ENCODE assay signal across 33 cellular contexts in the genomic region with DNA sequence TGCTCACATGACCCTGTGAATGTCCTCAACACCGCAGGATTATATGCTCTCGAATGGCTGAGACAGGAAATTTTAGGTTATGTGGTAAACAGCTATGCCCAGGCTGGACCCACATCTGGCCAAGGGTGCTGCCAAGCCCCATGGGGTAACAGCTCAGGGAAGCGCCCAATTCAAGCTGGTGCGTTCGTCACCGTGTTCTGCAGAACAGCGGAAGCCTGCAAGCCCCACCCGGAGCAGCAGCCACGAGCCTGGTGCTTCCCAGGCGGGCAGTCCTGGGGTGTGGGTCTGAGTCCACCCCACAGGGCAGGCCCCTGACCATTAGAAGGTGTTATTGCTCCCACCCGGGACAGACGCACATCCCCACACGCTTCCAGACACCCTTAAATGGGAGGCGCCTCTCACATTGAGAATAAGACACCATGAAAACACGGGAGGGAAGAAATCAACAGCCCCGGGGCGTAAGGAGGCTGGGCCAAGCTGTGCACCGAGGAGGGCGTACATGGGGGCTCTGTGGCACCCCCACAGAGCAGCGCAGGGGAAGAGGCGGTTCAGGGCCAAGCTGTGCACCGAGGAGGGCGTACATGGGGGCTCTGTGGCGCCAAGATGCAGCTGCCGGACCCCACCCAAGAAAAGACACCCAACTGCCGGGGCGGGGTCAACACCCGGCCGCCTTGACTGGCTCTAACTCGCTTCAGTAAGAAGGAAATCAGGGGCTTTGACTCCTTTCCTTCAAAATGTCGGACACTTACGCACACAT. TPM values are rescaled to one million over a fixed set of nuclear protein-coding genes. Genes with fewer than 3 reads are reported as not detected.
DNase-seq lines count a peak whose midpoint lies in the region; ATAC-seq, FAIRE-seq and TF ChIP-seq lines count a peak whose summit lies in the region.
"Had no signal": no experiment of that assay in that cellular context is flagged by ENCODE, and none has a peak within 500 bp of the region (broad histone marks: within the 10 kb centered on the region; RNA-seq: fewer than 3 reads in every experiment).

No MANE protein-coding gene starts in this region.

- H2AFZ ChIP-seq in H1 (ENCODE audit: low read length): no peak overlapping the region
- H2AFZ ChIP-seq in neuronal stem cell (ENCODE audit: low read length): no peak overlapping the region
- no peak overlapping the region for H2AFZ ChIP-seq in trophoblast cell (ENCODE audit: insufficient read depth, low read length, poor library complexity)

- peaks cover 10% of the 10 kb centered on the region; the same call in 1 of the 2 replicates for H3K23me2 ChIP-seq in H1 (ENCODE audit: low read depth, low read length)

- no peak overlapping the region for H2BK20ac ChIP-seq in H1 (ENCODE audit: low read length)

- POLR2A ChIA-PET in CD8-positive, alpha-beta memory T cell (lab: Charles Lee): no interaction called here
- POLR2A ChIA-PET in H1 (lab: Charles Lee; ENCODE audit: partially characterized antibody): interaction anchor here (0.6 to 2.0 kb wide), 2 partner anchors 9 to 1318 kb away, joined by 3 to 4 read pairs; a partner anchor contains a TSS

- no peak overlapping the region for H3K4me3 ChIP-seq in CD8-positive, alpha-beta memory T cell (ENCODE audit: low read length)
- H3K4me3 ChIP-seq in H1 (ENCODE audit: extremely low read depth in 1 of 4, insufficient read depth in 2 of 4, low read depth in 3 of 4, low read length in 4 of 4): no peak overlapping the region
- H3K4me3 ChIP-seq in neuronal stem cell (ENCODE audit: low read length in 2 of 2): no peak overlapping the region
- H3K4me3 ChIP-seq in trophoblast cell (ENCODE audit: low read depth, low read length): no peak overlapping the region
- H3K4me3 ChIP-seq: dorsolateral prefrontal cortex, pancreas, Peyer's patch had no signal

- no peak overlapping the region for H3K4me3 Mint-ChIP-seq in activated naive CD4-positive, alpha-beta T cell treated with anti-CD3 and anti-CD28 coated beads for 36 hours
- H3K4me3 Mint-ChIP-seq in CD8-positive, alpha-beta memory T cell: peak overlapping the region in 1 of 7 donors; percentile 51
- H3K4me3 Mint-ChIP-seq: mesothelial cell of epicardium had no signal

- H3K9ac ChIP-seq in H1 (replicated peaks in 1 of 4; ENCODE audit: extremely low read depth in 1 of 4, low read depth in 3 of 4, low read length in 3 of 4) (no peak overlapping the region), neuronal stem cell (ENCODE audit: low read depth, low read length, poor library complexity) (no peak overlapping the region), trophoblast cell (ENCODE audit: low read length) (no peak overlapping the region)

- H4K5ac ChIP-seq in H1 (ENCODE audit: insufficient read length, low read depth, low read length): no peak overlapping the region

- H4K12ac ChIP-seq in trophoblast cell (ENCODE audit: low read depth, low read length): no peak overlapping the region

- H3K79me1 ChIP-seq in H1 (ENCODE audit: low read depth, low read length): peaks cover 6% of the 10 kb centered on the region
- H3K79me1 ChIP-seq in neuronal stem cell (ENCODE audit: low read depth, low read length): peaks cover 24% of the 10 kb centered on the region
- peaks cover 10% of the 10 kb centered on the region for H3K79me1 ChIP-seq in trophoblast cell (ENCODE audit: low read length)

- H2BK15ac ChIP-seq in H1 (ENCODE audit: low read length): no peak overlapping the region
- no peak overlapping the region for H2BK15ac ChIP-seq in neuronal stem cell (ENCODE audit: low read length)

- H2AK5ac ChIP-seq in H1 (ENCODE audit: low read depth, low read length): no peak overlapping the region
- no peak overlapping the region for H2AK5ac ChIP-seq in neuronal stem cell (ENCODE audit: low read depth, low read length)
- H2AK5ac ChIP-seq in trophoblast cell (ENCODE audit: low read length): no peak overlapping the region

- H4K91ac ChIP-seq in H1 (replicated peaks; ENCODE audit: insufficient read length, low read length) (no peak overlapping the region), neuronal stem cell (ENCODE audit: low read depth, low read length, poor library complexity) (no peak overlapping the region), trophoblast cell (ENCODE audit: low read depth, low read length) (no peak overlapping the region)

- peaks cover 24% of the 10 kb centered on the region for H3K4me1 ChIP-seq in CD8-positive, alpha-beta memory T cell (ENCODE audit: insufficient read depth, low read length)
- peaks cover 0 to 11% (median 7%) of the 10 kb centered on the region in 4 experiments; a peak in 5 of 7 replicates for H3K4me1 ChIP-seq in H1 (replicated peaks in 1 of 4; ENCODE audit: control insufficient read depth in 3 of 4, insufficient read depth in 4 of 4, low read length in 3 of 4)
- peaks cover 14 to 17% of the 10 kb centered on the region in 2 donors for H3K4me1 ChIP-seq in neuronal stem cell (ENCODE audit: control insufficient read depth in 2 of 2, insufficient read depth in 1 of 2, low read depth in 1 of 2, low read length in 2 of 2)
- peaks cover 15 to 16% of the 10 kb centered on the region in 2 experiments for H3K4me1 ChIP-seq in trophoblast cell (ENCODE audit: control insufficient read depth in 1 of 2, insufficient read depth in 2 of 2, low read length in 2 of 2)

- no peak overlapping the region for H3K18ac ChIP-seq in H1 (ENCODE audit: extremely low read depth, low read length)
- no peak overlapping the region for H3K18ac ChIP-seq in neuronal stem cell (ENCODE audit: low read length)
- no peak overlapping the region for H3K18ac ChIP-seq in trophoblast cell (ENCODE audit: low read length)

- H3K36me3 ChIP-seq in CD8-positive, alpha-beta memory T cell (ENCODE audit: insufficient read depth, low read length): peaks cover 5% of the 10 kb centered on the region
- H3K36me3 ChIP-seq in H1 (ENCODE audit: control insufficient read depth in 2 of 4, insufficient read depth in 4 of 4, low read length in 3 of 4): peaks cover 3 to 29% (median 4%) of the 10 kb centered on the region in 4 experiments; a peak in 7 of 8 replicates
- H3K36me3 ChIP-seq in neuronal stem cell (replicated peaks in 1 of 2; ENCODE audit: control insufficient read depth in 2 of 2, insufficient read depth in 2 of 2, low read length in 2 of 2): peaks cover 44 to 77% of the 10 kb centered on the region in 2 donors
- H3K36me3 ChIP-seq in trophoblast cell (ENCODE audit: control insufficient read depth in 1 of 2, insufficient read depth in 2 of 2, low read length in 2 of 2): peaks cover 77 to 78% of the 10 kb centered on the region in 2 experiments
- H3K36me3 ChIP-seq: pancreas had no signal

- peaks cover 18% of the 10 kb centered on the region for H3K4me1 Mint-ChIP-seq in activated naive CD4-positive, alpha-beta T cell treated with anti-CD3 and anti-CD28 coated beads for 36 hours (ENCODE audit: low read depth)
- H3K4me1 Mint-ChIP-seq in CD8-positive, alpha-beta memory T cell: peaks cover 13 to 25% (median 13%) of the 10 kb centered on the region in 3 donors

- H3K4ac ChIP-seq in H1 (replicated peaks; ENCODE audit: insufficient read length, low read depth, low read length) (no peak overlapping the region), neuronal stem cell (ENCODE audit: low read length) (no peak overlapping the region), trophoblast cell (ENCODE audit: low read depth, low read length) (no peak overlapping the region)

- no peak for TF ChIP-seq POLR2A in H1 (IDR thresholded peaks at IDR 0.05; ENCODE audit: control extremely low read depth in 1 of 2, low read depth in 2 of 2, low read length in 2 of 2)

- no peak for FAIRE-seq in H1 (lab: Jason Lieb, UNC)
- no peak for FAIRE-seq in frontal cortex (lab: Jason Lieb, UNC)
- FAIRE-seq: D721Med, keratinocyte, pancreas, TTC549 had no signal

- peaks cover 0 to under 1% of the 10 kb centered on the region in 2 experiments; a peak in 1 of 4 replicates for H3K79me2 ChIP-seq in H1 (ENCODE audit: control insufficient read depth in 1 of 2, insufficient read depth in 2 of 2, low read length in 2 of 2)
- peaks cover 11% of the 10 kb centered on the region for H3K79me2 ChIP-seq in trophoblast cell (ENCODE audit: control insufficient read depth, insufficient read depth, low read length, poor library complexity)

- H3K27ac ChIP-seq in CD8-positive, alpha-beta memory T cell (ENCODE audit: low read depth, low read length): no peak overlapping the region
- H3K27ac ChIP-seq in H1 (ENCODE audit: low read depth, low read length): no peak overlapping the region
- no peak overlapping the region for H3K27ac ChIP-seq in neuronal stem cell (replicated peaks; ENCODE audit: low read length)
- no peak overlapping the region for H3K27ac ChIP-seq in trophoblast cell (ENCODE audit: low read depth, low read length)
- H3K27ac ChIP-seq: pancreas had no signal

- no peaks in the 10 kb centered on the region for H3K9me3 Mint-ChIP-seq in activated naive CD4-positive, alpha-beta T cell treated with anti-CD3 and anti-CD28 coated beads for 36 hours
- H3K9me3 Mint-ChIP-seq in CD8-positive, alpha-beta memory T cell: no peaks in the 10 kb centered on the region
- H3K9me3 Mint-ChIP-seq: mesothelial cell of epicardium, nephron had no signal

- H3K9me3 ChIP-seq in CD8-positive, alpha-beta memory T cell (ENCODE audit: low read length): no peaks in the 10 kb centered on the region
- no peaks in the 10 kb centered on the region for H3K9me3 ChIP-seq in H1 (ENCODE audit: insufficient read depth in 2 of 2, low read depth in 1 of 2, low read length in 1 of 2)
- no peaks in the 10 kb centered on the region for H3K9me3 ChIP-seq in neuronal stem cell (replicated peaks in 1 of 2; ENCODE audit: control insufficient read depth in 2 of 2, insufficient read depth in 1 of 2, low read depth in 1 of 2, low read length in 2 of 2)
- peaks cover 5% of the 10 kb centered on the region for H3K9me3 ChIP-seq in trophoblast cell (ENCODE audit: insufficient read depth, low read depth, low read length)
- H3K9me3 ChIP-seq: pancreas, Peyer's patch had no signal

- H3K27me3 ChIP-seq in CD8-positive, alpha-beta memory T cell (ENCODE audit: insufficient read depth, low read length, poor library complexity, severe bottlenecking): no peaks in the 10 kb centered on the region
- H3K27me3 ChIP-seq in H1 (replicated peaks in 1 of 4; ENCODE audit: control insufficient read depth in 3 of 4, extremely low read depth in 1 of 4, insufficient read depth in 3 of 4, low read length in 3 of 4) (no peaks in the 10 kb centered on the region), neuronal stem cell (ENCODE audit: control insufficient read depth in 3 of 3, insufficient read depth in 3 of 3, low read depth in 1 of 3, low read length in 3 of 3) (no peaks in the 10 kb centered on the region), trophoblast cell (ENCODE audit: insufficient read depth, low read length) (no peaks in the 10 kb centered on the region)
- H3K27me3 ChIP-seq: dorsolateral prefrontal cortex, pancreas, Peyer's patch had no signal

- TF ChIP-seq CTCF in H1 (IDR thresholded peaks at IDR 0.05; ENCODE audit: control extremely low read depth in 1 of 3, insufficient read depth in 1 of 3, low read depth in 1 of 3, low read length in 3 of 3): no peak

- no peak overlapping the region for H3K23ac ChIP-seq in H1 (ENCODE audit: insufficient read length)
- no peak overlapping the region for H3K23ac ChIP-seq in neuronal stem cell (ENCODE audit: low read depth, low read length, poor library complexity)
- no peak overlapping the region for H3K23ac ChIP-seq in trophoblast cell (ENCODE audit: low read length)

- WGBS in H1 (ENCODE audit: extremely low coverage in 1 of 2, insufficient coverage in 1 of 2, insufficient read length in 1 of 2, insufficient replicate concordance in 2 of 2, low coverage in 1 of 2, low lambda C conversion rate in 2 of 2, missing lambda C conversion rate in 1 of 2), 2 experiments: 88% methylated on average over 29 of the region's 32 CpGs; no CpG with 5 or more reads in 1 of the 2 experiments
- WGBS in neuronal stem cell (ENCODE audit: extremely low coverage in 2 of 2, insufficient read length in 2 of 2, insufficient replicate concordance in 1 of 2), 2 donors: no CpG with 5 or more reads among the region's 32 CpGs
- no CpG with 5 or more reads among the region's 32 CpGs for WGBS in trophoblast cell (ENCODE audit: extremely low coverage, insufficient coverage, insufficient read length)

- no peak for DNase-seq in activated naive CD4-positive, alpha-beta T cell treated with anti-CD3 and anti-CD28 coated beads for 36 hours
- DNase-seq in activated naive CD4-positive, alpha-beta T cell (lab: John Stamatoyannopoulos, UW): no peak
- DNase-seq in CD8-positive, alpha-beta memory T cell: no peak
- DNase-seq in H1 (ENCODE audit: low read depth in 1 of 2, low spot score in 2 of 2): no peak
- no peak for DNase-seq in neuronal stem cell (ENCODE audit: low spot score)
- no peak for DNase-seq in frontal cortex (ENCODE audit: low spot score in 2 of 2)
- DNase-seq in trophoblast cell: no peak
- DNase-seq: ACHN; C1 segment of cervical spinal cord; cerebellar nuclear complex; dorsolateral prefrontal cortex; KG1; left ventricle myocardium superior; MM.1S; NCI-H1417; NCI-H2029 treated with DMSO at 0.1 percent for 48 hours; NCI-H345; Peyer's patch; SIG-M5; stimulated activated CD4-positive, alpha-beta T cell treated with anti-CD3 and anti-CD28 coated beads, Interleukin-2, amount 100 ng/mL, for 48 hours; SW 1271 had no signal

- H3K27ac Mint-ChIP-seq in activated naive CD4-positive, alpha-beta T cell treated with anti-CD3 and anti-CD28 coated beads for 36 hours: peak overlapping the region; percentile 50
- H3K27ac Mint-ChIP-seq in CD8-positive, alpha-beta memory T cell: peak overlapping the region; percentile 22 to 83 (median 68)
- H3K27ac Mint-ChIP-seq: mesothelial cell of epicardium, nephron had no signal

- TF ChIP-seq EP300 in H1 (IDR thresholded peaks at IDR 0.05; ENCODE audit: borderline replicate concordance in 1 of 2, low read depth in 2 of 2, low read length in 2 of 2): no peak

- peaks cover 13% of the 10 kb centered on the region for H3K36me3 Mint-ChIP-seq in activated naive CD4-positive, alpha-beta T cell treated with anti-CD3 and anti-CD28 coated beads for 36 hours (ENCODE audit: low read depth)
- peaks cover 0 to 46% (median 0%) of the 10 kb centered on the region in 3 donors for H3K36me3 Mint-ChIP-seq in CD8-positive, alpha-beta memory T cell

- ATAC-seq in GM18870 (IDR thresholded peaks at IDR 0.05; ENCODE audit: unreplicated experiment): no peak
- ATAC-seq: HCT116, left ventricle myocardium superior, pancreas had no signal

- CTCF ChIA-PET in activated naive CD4-positive, alpha-beta T cell treated with anti-CD3 and anti-CD28 coated beads for 36 hours (lab: Charles Lee): no interaction called here
- CTCF ChIA-PET in CD8-positive, alpha-beta memory T cell (lab: Charles Lee): no interaction called here
- CTCF ChIA-PET in H1 (lab: Charles Lee; ENCODE audit: partially characterized antibody): interaction anchor here (1.2 to 1.9 kb wide), 2 partner anchors 69 to 82 kb away, joined by 3 to 4 read pairs; no protein-coding TSS in a partner anchor

- no peak overlapping the region for H2BK12ac ChIP-seq in H1 (ENCODE audit: low read depth, low read length)
- H2BK12ac ChIP-seq in neuronal stem cell (ENCODE audit: low read length): no peak overlapping the region
- no peak overlapping the region for H2BK12ac ChIP-seq in trophoblast cell (ENCODE audit: low read length)

- no peak overlapping the region for H3K56ac ChIP-seq in H1 (replicated peaks; ENCODE audit: insufficient read length, low read depth, low read length)

- intact Hi-C loops in activated naive CD4-positive, alpha-beta T cell treated with anti-CD3 and anti-CD28 coated beads for 36 hours (cut with micrococcal nuclease): no loop called here

- H2BK120ac ChIP-seq in H1 (replicated peaks; ENCODE audit: low read depth, low read length) (no peak overlapping the region), neuronal stem cell (ENCODE audit: low read depth, low read length) (no peak overlapping the region), trophoblast cell (ENCODE audit: insufficient read depth, low read length, poor library complexity) (no peak overlapping the region)

- no peak overlapping the region for H2BK5ac ChIP-seq in H1 (ENCODE audit: low read depth, low read length)
- H2BK5ac ChIP-seq in neuronal stem cell (ENCODE audit: low read length): peak overlapping the region; percentile 39
- H2BK5ac ChIP-seq in trophoblast cell (ENCODE audit: low read depth, low read length, poor library complexity): no peak overlapping the region

- peak overlapping the region; percentile 65; the same call in 1 of the 2 replicates for H4K8ac ChIP-seq in H1 (ENCODE audit: extremely low read depth, insufficient read depth, low read length)
- H4K8ac ChIP-seq in neuronal stem cell (ENCODE audit: low read depth, low read length): no peak overlapping the region
- no peak overlapping the region for H4K8ac ChIP-seq in trophoblast cell (ENCODE audit: low read depth, low read length)

- H4K20me1 ChIP-seq in H1 (replicated peaks in 1 of 2; ENCODE audit: control insufficient read depth in 1 of 2, insufficient read depth in 2 of 2, low read length in 2 of 2): peaks cover 0 to 36% of the 10 kb centered on the region in 2 experiments

- no peak overlapping the region for H3K4me2 ChIP-seq in H1 (ENCODE audit: insufficient read depth in 1 of 2, low read depth in 2 of 2, low read length in 2 of 2)
- H3K4me2 ChIP-seq in neuronal stem cell (ENCODE audit: insufficient read depth, low read length, poor library complexity, severe bottlenecking): no peak overlapping the region
- no peak overlapping the region for H3K4me2 ChIP-seq in trophoblast cell (ENCODE audit: low read length)

- H3K27me3 Mint-ChIP-seq in activated naive CD4-positive, alpha-beta T cell treated with anti-CD3 and anti-CD28 coated beads for 36 hours (ENCODE audit: low read depth): no peaks in the 10 kb centered on the region
- peaks cover 0 to 2% of the 10 kb centered on the region in 2 donors for H3K27me3 Mint-ChIP-seq in CD8-positive, alpha-beta memory T cell

- H3K14ac ChIP-seq in H1 (ENCODE audit: insufficient read length): no peak overlapping the region
- H3K14ac ChIP-seq in neuronal stem cell (ENCODE audit: low read length): no peak overlapping the region
- no peak overlapping the region for H3K14ac ChIP-seq in trophoblast cell (ENCODE audit: low read length)

- TF ChIP-seq RAD21 in H1 (IDR thresholded peaks at IDR 0.05 in 1 of 2, conservative IDR thresholded peaks at IDR 0.05 in 1 of 2; ENCODE audit: low read depth in 2 of 2, low read length in 2 of 2): no peak

RNA-seq across cellular contexts. Expression of a gene that starts 2.9 kb away (rescaled TPM):
- 100 to 1,000 TPM; 167 to 180 TPM for total RNA-seq in activated naive CD4-positive, alpha-beta T cell treated with anti-CD3 and anti-CD28 coated beads for 36 hours
- total RNA-seq in CD8-positive, alpha-beta memory T cell: 100 to 1,000 TPM; 208 to 237 TPM
- 1,129 TPM for polyA plus RNA-seq in CD8-positive, alpha-beta memory T cell
- total RNA-seq in H1 (2021; fragmentation: NEBNext Ultra II Directional; extraction: Animal tissue kit (Norgen Biotek cat#: 25700)): 136 and 161 TPM in 2 replicates
- 254 and 340 TPM in 2 replicates for polyA plus RNA-seq in H1 (2011; rRNA removed)
- 233 TPM for polyA plus RNA-seq in H1 (2011; cell fraction: cytosol; rRNA removed)
- polyA plus RNA-seq in H1 (2011; cell fraction: nucleus; rRNA removed): 322 TPM
- polyA plus RNA-seq in H1 (2012, experiment 1 of 2): 69.1 to 193 TPM (median 184 TPM) in 4 replicates
- 245 TPM for polyA plus RNA-seq in H1 (2012, experiment 2 of 2)
- 267 TPM for polyA plus RNA-seq in H1 (2013, experiment 1 of 2)
- polyA plus RNA-seq in H1 (2013, experiment 2 of 2): 285 TPM
- 41.6 and 53.9 TPM in 2 replicates for polyA minus RNA-seq in H1 (2011; rRNA and poly(A)+ RNA removed)
- 80.0 TPM for polyA minus RNA-seq in H1 (2011; cell fraction: cytosol; rRNA and poly(A)+ RNA removed)
- 68.6 TPM for polyA minus RNA-seq in H1 (2011; cell fraction: nucleus; rRNA and poly(A)+ RNA removed)
- polyA plus RNA-seq in neuronal stem cell (2013, experiment 1 of 2): 74.4 TPM
- polyA plus RNA-seq in neuronal stem cell (2013, experiment 2 of 2): 71.9 TPM
- total RNA-seq in frontal cortex: 24.9 TPM
- 218 TPM in 2 replicates for polyA plus RNA-seq in trophoblast cell (2013)

RNA-seq across cellular contexts. Expression of a gene that starts 9.1 kb away (rescaled TPM):
- total RNA-seq in activated naive CD4-positive, alpha-beta T cell treated with anti-CD3 and anti-CD28 coated beads for 36 hours: 10 to 100 TPM; 90.5 to 96.8 TPM
- 10 to 100 TPM; 58.0 to 59.7 TPM for total RNA-seq in CD8-positive, alpha-beta memory T cell
- polyA plus RNA-seq in CD8-positive, alpha-beta memory T cell: 25.6 TPM
- 77.3 and 80.6 TPM in 2 replicates for total RNA-seq in H1 (2021; fragmentation: NEBNext Ultra II Directional; extraction: Animal tissue kit (Norgen Biotek cat#: 25700))
- polyA plus RNA-seq in H1 (2011; rRNA removed): 47.2 and 72.1 TPM in 2 replicates
- polyA plus RNA-seq in H1 (2011; cell fraction: cytosol; rRNA removed): 74.6 TPM
- 130 TPM for polyA plus RNA-seq in H1 (2011; cell fraction: nucleus; rRNA removed)
- polyA plus RNA-seq in H1 (2012, experiment 1 of 2): 52.7 to 95.2 TPM (median 88.5 TPM) in 4 replicates
- polyA plus RNA-seq in H1 (2012, experiment 2 of 2): 64.7 TPM
- 71.4 TPM for polyA plus RNA-seq in H1 (2013, experiment 1 of 2)
- 71.3 TPM for polyA plus RNA-seq in H1 (2013, experiment 2 of 2)
- polyA minus RNA-seq in H1 (2011; rRNA and poly(A)+ RNA removed): 15.9 and 21.7 TPM in 2 replicates
- polyA minus RNA-seq in H1 (2011; cell fraction: cytosol; rRNA and poly(A)+ RNA removed): 39.8 TPM
- 41.1 TPM for polyA minus RNA-seq in H1 (2011; cell fraction: nucleus; rRNA and poly(A)+ RNA removed)
- polyA plus RNA-seq in neuronal stem cell (2013, experiment 1 of 2): 50.0 TPM
- 51.3 TPM for polyA plus RNA-seq in neuronal stem cell (2013, experiment 2 of 2)
- 66.0 TPM for total RNA-seq in frontal cortex
- 102 and 109 TPM in 2 replicates for polyA plus RNA-seq in trophoblast cell (2013)

RNA-seq across cellular contexts. Expression of a gene that starts 15.4 kb away (rescaled TPM):
- not detected for total RNA-seq in activated naive CD4-positive, alpha-beta T cell treated with anti-CD3 and anti-CD28 coated beads for 36 hours
- under 1 TPM in 1 of 2 experiments, not detected in 1; 0.22 TPM for total RNA-seq in CD8-positive, alpha-beta memory T cell
- polyA plus RNA-seq in CD8-positive, alpha-beta memory T cell: not detected
- 1.1 and 1.4 TPM in 2 replicates for total RNA-seq in H1 (2021; fragmentation: NEBNext Ultra II Directional; extraction: Animal tissue kit (Norgen Biotek cat#: 25700))
- 1.9 and 3.0 TPM in 2 replicates for polyA plus RNA-seq in H1 (2011; rRNA removed)
- 1.4 TPM for polyA plus RNA-seq in H1 (2011; cell fraction: cytosol; rRNA removed)
- polyA plus RNA-seq in H1 (2011; cell fraction: nucleus; rRNA removed): 4.2 TPM
- polyA plus RNA-seq in H1 (2012, experiment 1 of 2): 2.1 to 3.1 TPM (median 2.5 TPM) in 4 replicates
- polyA plus RNA-seq in H1 (2012, experiment 2 of 2): 2.6 TPM
- 3.1 TPM for polyA plus RNA-seq in H1 (2013, experiment 1 of 2)
- 3.4 TPM for polyA plus RNA-seq in H1 (2013, experiment 2 of 2)
- polyA minus RNA-seq in H1 (2011; rRNA and poly(A)+ RNA removed): 0.34 and 0.41 TPM in 2 replicates
- 1.5 TPM for polyA minus RNA-seq in H1 (2011; cell fraction: cytosol; rRNA and poly(A)+ RNA removed)
- polyA minus RNA-seq in H1 (2011; cell fraction: nucleus; rRNA and poly(A)+ RNA removed): 2.6 TPM
- polyA plus RNA-seq in neuronal stem cell (2013, experiment 1 of 2): 0.06 TPM
- 0.08 TPM for polyA plus RNA-seq in neuronal stem cell (2013, experiment 2 of 2)
- not detected for total RNA-seq in frontal cortex
- polyA plus RNA-seq in trophoblast cell (2013): 0.44 and 0.49 TPM in 2 replicates
- total RNA-seq: fibroblast of lung, glomerular endothelial cell, HT1080, left ventricle myocardium superior, mesothelial cell of epicardium, pancreas, Peyer's patch, urinary bladder had no signal
- polyA plus RNA-seq: fibroblast of lung, keratinocyte had no signal

RNA-seq across cellular contexts. Expression of a gene that starts 32.5 kb away (rescaled TPM):
- 1 to 10 TPM; 2.9 to 3.0 TPM for total RNA-seq in activated naive CD4-positive, alpha-beta T cell treated with anti-CD3 and anti-CD28 coated beads for 36 hours
- 1 to 10 TPM; 2.2 to 2.8 TPM for total RNA-seq in CD8-positive, alpha-beta memory T cell
- polyA plus RNA-seq in CD8-positive, alpha-beta memory T cell: 13.5 TPM
- 8.5 and 8.7 TPM in 2 replicates for total RNA-seq in H1 (2021; fragmentation: NEBNext Ultra II Directional; extraction: Animal tissue kit (Norgen Biotek cat#: 25700))
- 13.3 and 15.8 TPM in 2 replicates for polyA plus RNA-seq in H1 (2011; rRNA removed)
- polyA plus RNA-seq in H1 (2011; cell fraction: cytosol; rRNA removed): 9.4 TPM
- 11.3 TPM for polyA plus RNA-seq in H1 (2011; cell fraction: nucleus; rRNA removed)
- polyA plus RNA-seq in H1 (2012, experiment 1 of 2): 5.5 to 8.7 TPM (median 8.3 TPM) in 4 replicates
- 9.6 TPM for polyA plus RNA-seq in H1 (2012, experiment 2 of 2)
- polyA plus RNA-seq in H1 (2013, experiment 1 of 2): 9.0 TPM
- 9.0 TPM for polyA plus RNA-seq in H1 (2013, experiment 2 of 2)
- 4.3 and 5.2 TPM in 2 replicates for polyA minus RNA-seq in H1 (2011; rRNA and poly(A)+ RNA removed)
- 7.3 TPM for polyA minus RNA-seq in H1 (2011; cell fraction: cytosol; rRNA and poly(A)+ RNA removed)
- polyA minus RNA-seq in H1 (2011; cell fraction: nucleus; rRNA and poly(A)+ RNA removed): 4.7 TPM
- 0.50 TPM for polyA plus RNA-seq in neuronal stem cell (2013, experiment 1 of 2)
- polyA plus RNA-seq in neuronal stem cell (2013, experiment 2 of 2): 0.32 TPM
- not detected for total RNA-seq in frontal cortex
- 0.27 and 0.31 TPM in 2 replicates for polyA plus RNA-seq in trophoblast cell (2013)
- total RNA-seq: urinary bladder had no signal
- polyA plus RNA-seq: fibroblast of lung, keratinocyte had no signal

RNA-seq across cellular contexts. Expression of a gene that starts 52.4 kb away (rescaled TPM):
- total RNA-seq in activated naive CD4-positive, alpha-beta T cell treated with anti-CD3 and anti-CD28 coated beads for 36 hours: 10 to 100 TPM; 33.6 to 35.3 TPM
- total RNA-seq in CD8-positive, alpha-beta memory T cell: 10 to 100 TPM; 51.7 to 56.2 TPM
- polyA plus RNA-seq in CD8-positive, alpha-beta memory T cell: 122 TPM
- total RNA-seq in H1 (2021; fragmentation: NEBNext Ultra II Directional; extraction: Animal tissue kit (Norgen Biotek cat#: 25700)): 28.7 and 31.2 TPM in 2 replicates
- polyA plus RNA-seq in H1 (2011; rRNA removed): 29.8 and 36.6 TPM in 2 replicates
- polyA plus RNA-seq in H1 (2011; cell fraction: cytosol; rRNA removed): 33.3 TPM
- 86.5 TPM for polyA plus RNA-seq in H1 (2011; cell fraction: nucleus; rRNA removed)
- 11.9 to 24.8 TPM (median 22.4 TPM) in 4 replicates for polyA plus RNA-seq in H1 (2012, experiment 1 of 2)
- polyA plus RNA-seq in H1 (2012, experiment 2 of 2): 21.8 TPM
- polyA plus RNA-seq in H1 (2013, experiment 1 of 2): 24.2 TPM
- 22.1 TPM for polyA plus RNA-seq in H1 (2013, experiment 2 of 2)
- 11.7 and 12.3 TPM in 2 replicates for polyA minus RNA-seq in H1 (2011; rRNA and poly(A)+ RNA removed)
- polyA minus RNA-seq in H1 (2011; cell fraction: cytosol; rRNA and poly(A)+ RNA removed): 23.6 TPM
- 24.6 TPM for polyA minus RNA-seq in H1 (2011; cell fraction: nucleus; rRNA and poly(A)+ RNA removed)
- polyA plus RNA-seq in neuronal stem cell (2013, experiment 1 of 2): 20.4 TPM
- 19.1 TPM for polyA plus RNA-seq in neuronal stem cell (2013, experiment 2 of 2)
- 10.2 TPM for total RNA-seq in frontal cortex
- polyA plus RNA-seq in trophoblast cell (2013): 8.7 and 8.8 TPM in 2 replicates
